ENCODE assay signal across 11 cellular contexts in the genomic region with DNA sequence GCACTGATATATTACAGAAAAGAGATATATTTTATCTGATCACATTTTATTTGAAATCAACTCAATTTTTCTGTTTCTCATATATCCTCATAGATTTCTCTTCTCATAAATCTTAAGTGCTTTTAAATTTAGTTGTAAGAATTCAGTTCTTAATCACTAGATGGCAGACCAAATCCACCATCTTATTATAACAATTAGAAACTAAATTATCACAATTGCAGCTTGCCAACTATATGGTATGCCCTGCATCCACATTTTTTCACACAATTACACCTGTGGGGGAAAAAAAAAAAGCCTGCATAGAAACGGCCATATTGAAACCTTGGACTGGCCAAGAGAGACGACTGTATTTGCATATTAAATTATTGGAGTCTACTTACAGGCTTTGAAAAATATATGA.
DNase-seq lines count a peak whose midpoint lies in the region; ATAC-seq and TF ChIP-seq lines count a peak whose summit lies in the region.
"Had no signal": no experiment of that assay in that cellular context is flagged by ENCODE, and none has a peak within 500 bp of the region (broad histone marks: within the 10 kb centered on the region; RNA-seq: fewer than 3 reads in every experiment).

No MANE protein-coding gene starts in this region.

- H3K9me3 ChIP-seq in breast epithelium (no peaks in the 10 kb centered on the region), thoracic aorta (no peaks in the 10 kb centered on the region)
- H3K9me3 ChIP-seq: BLaER1 treated with 17β-estradiol and CSF1 and Interleukin-3, amounts not matched to agents 10 nM and 100 nM; esophagus squamous epithelium had no signal

- no peak for ATAC-seq in thoracic aorta (ENCODE audit: insufficient number of reproducible peaks, low FRiP score, low read depth)
- no peak for ATAC-seq in GM18907 (IDR thresholded peaks at IDR 0.05; ENCODE audit: unreplicated experiment)

- no peak for TF ChIP-seq POLR2A in breast epithelium (IDR thresholded peaks at IDR 0.05)

- TF ChIP-seq CTCF in breast epithelium (IDR thresholded peaks at IDR 0.05) (no peak), fibroblast of mammary gland (conservative IDR thresholded peaks at IDR 0.05; ENCODE audit: control insufficient read depth, insufficient read depth, low read depth, low read length) (no peak), thoracic aorta (IDR thresholded peaks at IDR 0.05) (no peak)

- H3K27ac ChIP-seq in breast epithelium (no peak overlapping the region), thoracic aorta (no peak overlapping the region)
- H3K27ac ChIP-seq: BLaER1 treated with 17β-estradiol and CSF1 and Interleukin-3, amounts not matched to agents 10 nM and 100 nM had no signal

- DNase-seq in T47D (ENCODE audit: low read depth in 1 of 2, low spot score in 1 of 2) = peak; percentile 0 to 27
- no peak for DNase-seq in breast epithelium (ENCODE audit: low spot score in 2 of 2)
- DNase-seq in RPMI7951 (ENCODE audit: low read depth) = peak; percentile 55
- peak; percentile 56 for DNase-seq in fibroblast of mammary gland (ENCODE audit: low read depth)
- no peak for DNase-seq in thoracic aorta (ENCODE audit: low spot score)
- no peak for DNase-seq in SKM-1 treated with dmso at 0.1 percent for 144 hours (lab: John Stamatoyannopoulos, UW; ENCODE audit: unreplicated experiment)
- no peak for DNase-seq in midbrain (lab: John Stamatoyannopoulos, UW)
- DNase-seq: activated CD4-positive, alpha-beta T cell treated with anti-CD3 and anti-CD28 coated beads, Interleukin-2, amount 10 ng/mL, durations not matched to agents 24 days and 14 days; esophagus squamous epithelium had no signal

- in situ Hi-C loops in T47D (cut with HindIII; ENCODE audit: low pct_unique_long_range_greater_than_20kb, low sequenced_read_pairs) = no loop called here

- intact Hi-C loops in breast epithelium (cut with DNase I; ENCODE audit: low total_unique reads) = no loop called here

- peaks cover 0 to 4% of the 10 kb centered on the region in 2 donors for H3K4me1 ChIP-seq in breast epithelium
- H3K4me1 ChIP-seq in thoracic aorta (ENCODE audit: control insufficient read depth in 1 of 2, low read depth in 2 of 2) = peaks cover 13 to 49% of the 10 kb centered on the region in 2 donors
- H3K4me1 ChIP-seq: BLaER1 treated with 17β-estradiol and CSF1 and Interleukin-3, amounts not matched to agents 10 nM and 100 nM had no signal

- H3K36me3 ChIP-seq in breast epithelium = no peaks in the 10 kb centered on the region
- H3K36me3 ChIP-seq in thoracic aorta = no peaks in the 10 kb centered on the region
- H3K36me3 ChIP-seq: BLaER1 treated with 17β-estradiol and CSF1 and Interleukin-3, amounts not matched to agents 10 nM and 100 nM; esophagus squamous epithelium had no signal

- H3K4me3 ChIP-seq in breast epithelium (no peak overlapping the region), fibroblast of mammary gland (ENCODE audit: control insufficient read depth, low read depth, low read length) (no peak overlapping the region), thoracic aorta (peak overlapping the region; percentile 40)
- H3K4me3 ChIP-seq: BLaER1 treated with 17β-estradiol and CSF1 and Interleukin-3, amounts not matched to agents 10 nM and 100 nM; esophagus squamous epithelium had no signal

- H3K27me3 ChIP-seq in breast epithelium (no peaks in the 10 kb centered on the region), thoracic aorta (replicated peaks; ENCODE audit: insufficient read depth) (no peaks in the 10 kb centered on the region)
- H3K27me3 ChIP-seq: BLaER1 treated with 17β-estradiol and CSF1 and Interleukin-3, amounts not matched to agents 10 nM and 100 nM; esophagus squamous epithelium had no signal

Comparison
In these comparisons a context has a peak if more than half of its experiments do, and no peak if none do; other contexts are left out.
1. DNase-seq: peak in T47D (2 of 2), RPMI7951 (single experiment) and fibroblast of mammary gland (single experiment); none in breast epithelium (0 of 2), thoracic aorta (single experiment), SKM-1 treated with dmso at 0.1 percent for 144 hours (single experiment) and midbrain (single experiment).